In genomic region chr3:134009345-134010000, GRCh38 we compare ENCODE assay signal across 22 cellular contexts. TPM values are rescaled to one million over a fixed set of nuclear protein-coding genes. Genes with fewer than 3 reads are reported as not detected.
A peak's percentile ranks its signal among the peaks of the same experiment; 100 is the strongest.
DNase-seq lines count a peak whose midpoint lies in the region; ATAC-seq, FAIRE-seq and TF ChIP-seq lines count a peak whose summit lies in the region.
"Had no signal": no experiment of that assay in that cellular context is flagged by ENCODE, and none has a peak within 500 bp of the region (broad histone marks: within the 10 kb centered on the region; RNA-seq: fewer than 3 reads in every experiment).

No MANE protein-coding gene starts in this region.

- intact Hi-C loops in MCF 10A (cut with micrococcal nuclease) (no loop called here), breast epithelium (cut with DNase I; ENCODE audit: low total_unique reads) (no loop called here), heart left ventricle (cut with DNase I) (no loop called here)

- no TSS peak for BruUV-seq in MCF 10A (replicated peaks; lab: Mats Ljungman, UMichigan)

- H3K79me2 ChIP-seq in astrocyte (ENCODE audit: insufficient read depth, low read length) = no peaks in the 10 kb centered on the region

- H3K27ac ChIP-seq in breast epithelium = no peak overlapping the region
- peak overlapping the region; percentile 80 for H3K27ac ChIP-seq in astrocyte (ENCODE audit: low read depth, low read length)
- H3K27ac ChIP-seq in heart left ventricle = no peak overlapping the region
- H3K27ac ChIP-seq: stomach had no signal

- H3K27me3 ChIP-seq in breast epithelium = no peaks in the 10 kb centered on the region
- no peaks in the 10 kb centered on the region for H3K27me3 ChIP-seq in astrocyte (ENCODE audit: insufficient read depth, low read length)
- H3K27me3 ChIP-seq in heart left ventricle = no peaks in the 10 kb centered on the region

- TF ChIP-seq POLR2A in breast epithelium (IDR thresholded peaks at IDR 0.05) = no peak
- TF ChIP-seq POLR2A in heart left ventricle (IDR thresholded peaks at IDR 0.05) = no peak

- no peak for TF ChIP-seq CTCF in MCF 10A (IDR thresholded peaks at IDR 0.05; ENCODE audit: unreplicated experiment)
- no peak for TF ChIP-seq CTCF in breast epithelium (IDR thresholded peaks at IDR 0.05)
- no peak for TF ChIP-seq CTCF in astrocyte (IDR thresholded peaks at IDR 0.05; ENCODE audit: insufficient read depth, low read depth, low read length)
- TF ChIP-seq CTCF in heart left ventricle (IDR thresholded peaks at IDR 0.05) = no peak

- peak overlapping the region; percentile 75 for H3K4me2 ChIP-seq in astrocyte (ENCODE audit: low read length)

- no peaks in the 10 kb centered on the region for H3K4me1 ChIP-seq in breast epithelium
- peaks cover 24% of the 10 kb centered on the region for H3K4me1 ChIP-seq in astrocyte (ENCODE audit: insufficient read depth, low read length)
- H3K4me1 ChIP-seq in heart left ventricle = peaks cover 0 to 7% (median 0%) of the 10 kb centered on the region in 12 donors
- H3K4me1 ChIP-seq: stomach had no signal

- H3K4me3 ChIP-seq in breast epithelium (no peak overlapping the region), astrocyte (ENCODE audit: insufficient read depth, low read depth, low read length) (no peak overlapping the region), heart left ventricle (no peak overlapping the region)
- H3K4me3 ChIP-seq: stomach had no signal

- peak; percentile 37 for FAIRE-seq in astrocyte (lab: Jason Lieb, UNC)
- FAIRE-seq: A204.1, endometrium, GM18507, HepG2, kidney had no signal

- 86 to 98% (median 97%) methylated on average over 5 of the region's 5 CpGs for WGBS in heart left ventricle, 4 donors

- no peak for ATAC-seq in heart left ventricle
- no peak for ATAC-seq in HG02678 (IDR thresholded peaks at IDR 0.05; ENCODE audit: unreplicated experiment)
- ATAC-seq: HepG2, T-cell had no signal

- H4K20me1 ChIP-seq in astrocyte (ENCODE audit: insufficient read depth, low read length) = no peaks in the 10 kb centered on the region

- peak overlapping the region; percentile 20 for H3K9ac ChIP-seq in astrocyte (ENCODE audit: low read length)

- H3K9me3 ChIP-seq in breast epithelium = peaks cover under 1 to 7% of the 10 kb centered on the region in 2 donors
- H3K9me3 ChIP-seq in astrocyte (ENCODE audit: insufficient read depth, low read depth, low read length) = no peaks in the 10 kb centered on the region
- H3K9me3 ChIP-seq in heart left ventricle = peaks cover 0 to 20% (median 0%) of the 10 kb centered on the region in 12 donors

- peaks cover 20% of the 10 kb centered on the region for H3K4me1 Mint-ChIP-seq in MCF 10A (ENCODE audit: insufficient read depth, unreplicated experiment)
- H3K4me1 Mint-ChIP-seq in astrocyte (ENCODE audit: low read depth, unreplicated experiment) = peaks cover 24% of the 10 kb centered on the region
- H3K4me1 Mint-ChIP-seq: T-cell had no signal

- H3K27ac Mint-ChIP-seq in MCF 10A (ENCODE audit: low read depth, unreplicated experiment) (no peak overlapping the region), astrocyte (ENCODE audit: unreplicated experiment) (peak overlapping the region; percentile 54)
- H3K27ac Mint-ChIP-seq: T-cell had no signal

- H3K27me3 Mint-ChIP-seq in MCF 10A (ENCODE audit: insufficient read depth, unreplicated experiment) (no peaks in the 10 kb centered on the region), astrocyte (ENCODE audit: low read depth, unreplicated experiment) (peaks cover 6% of the 10 kb centered on the region)

- no peak overlapping the region for H2AFZ ChIP-seq in astrocyte (ENCODE audit: low read depth, low read length)

- no peak overlapping the region for H3K4me3 Mint-ChIP-seq in MCF 10A (ENCODE audit: unreplicated experiment)
- H3K4me3 Mint-ChIP-seq in astrocyte (ENCODE audit: unreplicated experiment) = peak overlapping the region; percentile 20
- H3K4me3 Mint-ChIP-seq: T-cell had no signal

- H3K36me3 ChIP-seq in breast epithelium (no peaks in the 10 kb centered on the region), astrocyte (ENCODE audit: insufficient read depth, low read length) (no peaks in the 10 kb centered on the region), heart left ventricle (no peaks in the 10 kb centered on the region)
- H3K36me3 ChIP-seq: stomach had no signal

- CTCF ChIA-PET in MCF 10A (lab: Yijun Ruan, JAX) = interaction anchor here (0.7 to 1.4 kb wide), 2 partner anchors 14 to 570 kb away, joined by 3 to 4 read pairs; no protein-coding TSS in a partner anchor

- POLR2A ChIA-PET in MCF 10A (lab: Yijun Ruan, JAX) = interaction anchor here (0.6 to 1.0 kb wide), 2 partner anchors 16 to 85 kb away, joined by 3 to 4 read pairs; no protein-coding TSS in a partner anchor

- peak; percentile 23 for DNase-seq in MCF 10A (ENCODE audit: unreplicated experiment)
- DNase-seq in breast epithelium (ENCODE audit: low spot score in 2 of 2) = no peak
- DNase-seq in astrocyte (ENCODE audit: low read depth) = peak; percentile 88
- peak; percentile 42 for DNase-seq in iris pigment epithelial cell (ENCODE audit: low read depth)
- no peak for DNase-seq in D341Med (ENCODE audit: low spot score)
- DNase-seq in heart left ventricle = no peak
- DNase-seq in occipital lobe (lab: John Stamatoyannopoulos, UW) = no peak
- DNase-seq: activated CD4-positive, CD25-positive, alpha-beta regulatory T cell; activated naive CD4-positive, alpha-beta T cell treated with anti-CD3 and anti-CD28 coated beads, Interleukin-2, amount 50 U/mL, for 16 hours; COR-L47; kidney; MV-4-11; NCI-H2029 treated with DMSO at 0.1 percent for 48 hours; posterior cingulate gyrus; stimulated activated CD4-positive, alpha-beta T cell treated with anti-CD3 and anti-CD28 coated beads, Interleukin-12 subunit alpha, Interleukin-12 subunit beta, amount 100 ng/mL, for 4 hours; stomach; T-cell had no signal

- H3K36me3 Mint-ChIP-seq in MCF 10A (ENCODE audit: insufficient read depth, unreplicated experiment) (no peaks in the 10 kb centered on the region), astrocyte (ENCODE audit: low read depth, unreplicated experiment) (no peaks in the 10 kb centered on the region)
- H3K36me3 Mint-ChIP-seq: T-cell had no signal

- no peaks in the 10 kb centered on the region for H3K9me3 Mint-ChIP-seq in MCF 10A (ENCODE audit: unreplicated experiment)
- H3K9me3 Mint-ChIP-seq in astrocyte (ENCODE audit: unreplicated experiment) = peaks cover 5% of the 10 kb centered on the region

RNA-seq across cellular contexts. Expression of gene SLCO2A1, which starts 20.3 kb away (rescaled TPM):
- total RNA-seq in MCF 10A (2022) (0.59 and 1.0 TPM in 2 replicates), breast epithelium (10 to 100 TPM in 1 of 3 donors, 1 to 10 TPM in 2; 4.2 to 11.1 (median 7.5) TPM), astrocyte (2.1 and 2.2 TPM in 2 replicates), heart left ventricle (10 to 100 TPM in 6 of 9 donors, 1 to 10 TPM in 3; 2.8 to 28.4 (median 13.9) TPM), occipital lobe (0.78 TPM)
- 10 to 100 TPM in 1 of 2 donors, 1 to 10 TPM in 1; 8.3 to 13.9 TPM for polyA plus RNA-seq in heart left ventricle
- total RNA-seq: HepG2 had no signal

Comparison
In these comparisons a context has a peak if more than half of its experiments do, and no peak if none do; other contexts are left out.
1. DNase-seq: peak in MCF 10A (single experiment), astrocyte (single experiment) and iris pigment epithelial cell (single experiment); none in breast epithelium (0 of 2), D341Med (single experiment), heart left ventricle (0 of 5) and occipital lobe (single experiment).